Comparison of ENCODE assay signal across 25 cellular contexts in genomic region chr20:12886618-12887363, GRCh38.
DNase-seq lines count a peak whose midpoint lies in the region; ATAC-seq and TF ChIP-seq lines count a peak whose summit lies in the region.
"Had no signal": no experiment of that assay in that cellular context is flagged by ENCODE, and none has a peak within 500 bp of the region (broad histone marks: within the 10 kb centered on the region; RNA-seq: fewer than 3 reads in every experiment).

No MANE protein-coding gene starts in this region.

- no peaks in the 10 kb centered on the region for H3K4me1 ChIP-seq in right cardiac atrium (ENCODE audit: control insufficient read depth, insufficient read depth, low read length)
- no peaks in the 10 kb centered on the region for H3K4me1 ChIP-seq in left ventricle myocardium inferior
- H3K4me1 ChIP-seq in HEK293 (ENCODE audit: control insufficient read depth, insufficient read depth, low read length) = no peaks in the 10 kb centered on the region
- H3K4me1 ChIP-seq: A549, Caco-2 had no signal

- WGBS in right cardiac atrium = 63% methylated on average over 5 of the region's 5 CpGs

- peak; percentile 27 for DNase-seq in left cardiac atrium
- DNase-seq in Right ventricle myocardium inferior (ENCODE audit: missing footprints) = no peak
- DNase-seq in right cardiac atrium = peak; percentile 15 to 46 (median 43)
- DNase-seq in left ventricle myocardium inferior = no peak
- peak; percentile 40 for DNase-seq in myocyte (ENCODE audit: low read depth)
- DNase-seq in HuH-7 (ENCODE audit: low spot score) = no peak
- DNase-seq in DMS 273 (lab: John Stamatoyannopoulos, UW; ENCODE audit: unreplicated experiment) = no peak
- DNase-seq: AML-193; Caco-2; Calu3; CD4-positive, alpha-beta T cell; CD8-positive, alpha-beta T cell; DMS 273 treated with DMSO at 0.1 percent for 48 hours; DMS153; DMS53; DMS79; DND-41; EL; GDM1 had no signal

- TF ChIP-seq CTCF in left ventricle myocardium inferior (IDR thresholded peaks at IDR 0.05; ENCODE audit: borderline replicate concordance) = no peak
- TF ChIP-seq CTCF in HEK293 (tag by site-specific recombination; IDR thresholded peaks at IDR 0.05) = no peak

- ATAC-seq in left cardiac atrium (peak; percentile 84 to 90), Right ventricle myocardium inferior (no peak), right cardiac atrium (peak; percentile 91)
- ATAC-seq: A549; CD8-positive, alpha-beta T cell; GM12878 had no signal

- intact Hi-C loops in left cardiac atrium (cut with DNase I) (loop anchor here in 1 of 2 donors (5.0 kb wide), 1 partner anchor 59 kb away; no protein-coding TSS in a partner anchor), Right ventricle myocardium inferior (cut with DNase I) (no loop called here), right cardiac atrium (cut with DNase I) (no loop called here), left ventricle myocardium inferior (cut with micrococcal nuclease) (no loop called here)

- POLR2A ChIA-PET in HEK293 (lab: Yijun Ruan, JAX) = no interaction called here

- H3K27ac ChIP-seq in right cardiac atrium (ENCODE audit: low read length) (no peak overlapping the region), left ventricle myocardium inferior (replicated peaks) (no peak overlapping the region), HEK293 (ENCODE audit: extremely low read depth, low read depth, low read length) (no peak overlapping the region)
- H3K27ac ChIP-seq: 22Rv1; A549; BLaER1 treated with 17β-estradiol and CSF1 and Interleukin-3, amounts not matched to agents 10 nM and 100 nM; C4-2B had no signal

- CTCF ChIA-PET in HEK293 (lab: Yijun Ruan, JAX) = interaction anchor here (0.5 to 1.7 kb wide), 2 partner anchors 38 to 491 kb away, joined by 4 to 6 read pairs; no protein-coding TSS in a partner anchor

- no peaks in the 10 kb centered on the region for H3K9me3 ChIP-seq in right cardiac atrium (ENCODE audit: control insufficient read depth, low read length)
- no peaks in the 10 kb centered on the region for H3K9me3 ChIP-seq in left ventricle myocardium inferior (replicated peaks)
- no peaks in the 10 kb centered on the region for H3K9me3 ChIP-seq in HEK293 (ENCODE audit: control insufficient read depth, insufficient read depth, low read depth, low read length)
- H3K9me3 ChIP-seq: A549, Caco-2 had no signal

- no peaks in the 10 kb centered on the region for H3K36me3 ChIP-seq in left ventricle myocardium inferior
- no peaks in the 10 kb centered on the region for H3K36me3 ChIP-seq in HEK293 (ENCODE audit: control insufficient read depth in 2 of 2, insufficient read depth in 1 of 2, low read length in 2 of 2)
- H3K36me3 ChIP-seq: BLaER1 treated with 17β-estradiol and CSF1 and Interleukin-3, amounts not matched to agents 10 nM and 100 nM had no signal

- H3K4me3 ChIP-seq in right cardiac atrium (ENCODE audit: low read length) (no peak overlapping the region), left ventricle myocardium inferior (no peak overlapping the region), HEK293 (ENCODE audit: low read depth, low read length) (no peak overlapping the region)
- H3K4me3 ChIP-seq: A549; BLaER1 treated with 17β-estradiol and CSF1 and Interleukin-3, amounts not matched to agents 10 nM and 100 nM; GM12878 had no signal

- no peaks in the 10 kb centered on the region for H3K27me3 ChIP-seq in right cardiac atrium (ENCODE audit: control insufficient read depth, insufficient read depth)
- H3K27me3 ChIP-seq in left ventricle myocardium inferior (ENCODE audit: low read depth) = no peaks in the 10 kb centered on the region
- H3K27me3 ChIP-seq: BLaER1 treated with 17β-estradiol and CSF1 and Interleukin-3, amounts not matched to agents 10 nM and 100 nM had no signal

TF ChIP-seq in HEK293, 187 proteins besides CTCF, POLR2A, EP300 and RAD21:
- no peak for TF ChIP-seq ZFHX2 (tag by site-specific recombination; conservative IDR thresholded peaks at IDR 0.05)
- peak; percentile 32; the same call in 1 of the 2 replicates for TF ChIP-seq ATF2 (tag by site-specific recombination; IDR thresholded peaks at IDR 0.05; ENCODE audit: low read depth)

Comparison
In these comparisons a context has a peak if more than half of its experiments do, and no peak if none do; other contexts are left out.
1. DNase-seq: peak in left cardiac atrium (single experiment), right cardiac atrium (3 of 3) and myocyte (single experiment); none in Right ventricle myocardium inferior (single experiment), left ventricle myocardium inferior (single experiment), HuH-7 (single experiment) and DMS 273 (single experiment).